17 cellular contexts compared by ENCODE assay signal in the genomic region with DNA sequence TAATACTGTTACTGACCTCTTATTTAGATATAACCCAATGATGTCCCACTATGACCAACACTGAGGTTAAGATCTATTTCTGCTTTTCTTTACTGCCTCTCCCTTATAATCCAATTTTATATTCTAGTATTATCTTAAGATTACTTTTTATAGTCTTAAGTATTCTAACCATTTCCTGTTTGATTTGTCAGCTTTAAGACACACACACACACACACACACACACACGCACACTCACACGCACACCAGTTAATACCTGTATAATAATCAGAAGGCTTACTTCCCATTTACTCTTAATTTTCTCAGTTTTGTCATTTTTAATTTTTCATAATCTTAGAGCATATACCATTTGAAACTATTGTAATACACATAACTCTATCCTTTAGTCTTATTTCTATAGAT.
"Had no signal": no experiment of that assay in that cellular context is flagged by ENCODE, and none has a peak within 500 bp of the region (broad histone marks: within the 10 kb centered on the region; RNA-seq: fewer than 3 reads in every experiment).

No MANE protein-coding gene starts in this region.

- H3K4me2 ChIP-seq: neural progenitor cell had no signal

- H2AFZ ChIP-seq: neural progenitor cell had no signal

- FAIRE-seq: urothelium cell line had no signal

- H3K27ac ChIP-seq: gastrocnemius medialis, left ventricle myocardium inferior, neural progenitor cell, prostate gland, skin epidermis, stomach, transverse colon had no signal

- H3K9me3 ChIP-seq: gastrocnemius medialis, prostate gland, transverse colon had no signal

- H3K36me3 ChIP-seq: gastrocnemius medialis, left ventricle myocardium inferior, neural progenitor cell, prostate gland, stomach, transverse colon had no signal

- H3K4me1 ChIP-seq: gastrocnemius medialis, left ventricle myocardium inferior, neural progenitor cell, prostate gland, stomach, transverse colon had no signal

- H3K4me3 ChIP-seq: gastrocnemius medialis, left ventricle myocardium inferior, neural progenitor cell, prostate gland, skin epidermis, stomach, transverse colon had no signal

- DNase-seq: activated naive CD4-positive, alpha-beta T cell; activated naive CD8-positive, alpha-beta T cell treated with anti-CD3 and anti-CD28 coated beads for 36 hours; activated T-cell treated with anti-CD3 and anti-CD28 coated beads, Interleukin-2, amount 50 U/mL, for 24 hours; effector CD8-positive, alpha-beta T cell; gastrocnemius medialis; hippocampal formation; left ventricle myocardium inferior; naive thymus-derived CD8-positive, alpha-beta T cell; right cardiac atrium; stimulated activated CD4-positive, alpha-beta T cell treated with anti-CD3 and anti-CD28 coated beads, Interleukin-2, amount 100 ng/mL, for 24 hours; stomach; T-helper 1 cell; transverse colon had no signal

- H3K27me3 ChIP-seq: gastrocnemius medialis, neural progenitor cell, stomach, transverse colon had no signal
